Comparison of ENCODE assay signal across 8 cellular contexts in the genomic region with DNA sequence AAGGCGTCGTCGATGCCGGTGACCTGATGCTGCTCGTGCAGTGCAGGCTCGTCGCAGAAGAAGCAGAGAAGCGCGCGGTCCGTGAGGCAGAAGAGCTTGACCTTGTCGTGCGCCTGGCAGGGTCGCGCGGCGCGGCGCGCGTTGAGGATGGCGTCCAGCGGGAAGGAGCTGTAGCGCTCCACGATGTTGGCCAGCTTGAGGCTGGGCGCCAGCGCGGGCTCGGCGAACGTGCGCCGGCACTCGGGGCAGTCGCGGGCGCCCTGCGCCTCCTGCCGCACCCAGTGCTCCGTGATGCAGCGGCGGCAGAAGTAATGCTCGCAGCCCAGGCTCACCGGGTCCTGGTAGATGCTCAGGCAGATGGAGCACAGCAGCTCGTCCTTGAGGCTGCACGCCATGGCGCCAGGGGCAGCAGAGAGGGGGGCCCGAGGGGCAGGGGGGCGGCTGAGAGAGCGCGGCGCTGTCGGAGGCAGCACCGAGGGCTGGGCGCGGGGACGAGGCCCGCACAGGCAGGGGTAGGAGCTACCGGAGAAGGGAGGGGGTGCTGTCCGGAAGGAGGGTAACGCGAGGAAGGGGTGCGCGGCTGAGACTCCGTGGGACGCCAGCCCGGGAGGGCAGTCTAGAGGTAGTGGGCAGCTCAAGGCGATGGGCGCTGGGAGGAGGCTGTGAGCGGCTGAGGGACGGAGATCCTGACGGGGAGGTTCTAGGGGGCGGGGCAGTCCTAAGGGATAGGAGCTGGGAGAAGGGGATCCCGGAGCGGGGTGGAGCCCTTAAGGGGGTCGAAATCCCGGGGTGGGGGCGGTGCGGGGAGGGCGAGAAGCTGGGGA. TPM values are rescaled to one million over a fixed set of nuclear protein-coding genes. Genes with fewer than 3 reads are reported as not detected.
DNase-seq lines count a peak whose midpoint lies in the region; FAIRE-seq and TF ChIP-seq lines count a peak whose summit lies in the region.

No MANE protein-coding gene starts in this region.

- 0 to 1% methylated on average over 27 to 77 of the region's 80 CpGs for WGBS in testis, 2 donors

- no peak for TF ChIP-seq CTCF in epithelial cell of esophagus (IDR thresholded peaks at IDR 0.05; ENCODE audit: insufficient read depth, low read depth, low read length, missing control alignments)
- TF ChIP-seq CTCF in testis (IDR thresholded peaks at IDR 0.05): no peak

- intact Hi-C loops in testis (cut with DNase I; ENCODE audit: low total_unique reads): no loop called here

- CTCF ChIA-PET in activated CD4-positive, alpha-beta T cell treated with anti-CD3 and anti-CD28 coated beads, Interleukin-2, amount 10 ng/mL, durations not matched to agents 7 days and 5 days (lab: Charles Lee): interaction anchor here (0.5 to 1.6 kb wide), 6 partner anchors 9 to 1109 kb away, joined by 3 to 12 read pairs (median 4); a partner anchor contains a TSS

- no peaks in the 10 kb centered on the region for H3K36me3 Mint-ChIP-seq in activated CD4-positive, alpha-beta T cell treated with anti-CD3 and anti-CD28 coated beads, Interleukin-2, amount 10 ng/mL, durations not matched to agents 7 days and 5 days (ENCODE audit: low read depth)

- peak overlapping the region; percentile 92 for H3K27ac Mint-ChIP-seq in activated CD4-positive, alpha-beta T cell treated with anti-CD3 and anti-CD28 coated beads, Interleukin-2, amount 10 ng/mL, durations not matched to agents 7 days and 5 days

- no peaks in the 10 kb centered on the region for H3K27me3 ChIP-seq in muscle layer of duodenum (ENCODE audit: low read depth, low read length)
- no peaks in the 10 kb centered on the region for H3K27me3 ChIP-seq in testis

- no peak for FAIRE-seq in H54 (lab: Jason Lieb, UNC)

- H3K36me3 ChIP-seq in muscle layer of duodenum (ENCODE audit: control insufficient read depth in 1 of 2, insufficient read depth in 2 of 2, low read length in 2 of 2) (peaks cover 0 to 4% of the 10 kb centered on the region in 2 donors), testis (ENCODE audit: low read depth, missing control alignments) (no peaks in the 10 kb centered on the region)

- H3K9me3 Mint-ChIP-seq in activated CD4-positive, alpha-beta T cell treated with anti-CD3 and anti-CD28 coated beads, Interleukin-2, amount 10 ng/mL, durations not matched to agents 7 days and 5 days: no peaks in the 10 kb centered on the region

- peaks cover 3 to 26% of the 10 kb centered on the region in 2 donors for H3K4me1 ChIP-seq in muscle layer of duodenum (ENCODE audit: control insufficient read depth in 1 of 2, insufficient read depth in 2 of 2, low read length in 2 of 2)
- H3K4me1 ChIP-seq in testis: peaks cover 5% of the 10 kb centered on the region

- H3K9me3 ChIP-seq in muscle layer of duodenum (ENCODE audit: control insufficient read depth in 1 of 2, low read length in 2 of 2): no peaks in the 10 kb centered on the region
- no peaks in the 10 kb centered on the region for H3K9me3 ChIP-seq in testis

- H3K4me1 Mint-ChIP-seq in activated CD4-positive, alpha-beta T cell treated with anti-CD3 and anti-CD28 coated beads, Interleukin-2, amount 10 ng/mL, durations not matched to agents 7 days and 5 days: peaks cover 21% of the 10 kb centered on the region

- POLR2A ChIA-PET in activated CD4-positive, alpha-beta T cell treated with anti-CD3 and anti-CD28 coated beads, Interleukin-2, amount 10 ng/mL, durations not matched to agents 7 days and 5 days (lab: Charles Lee): interaction anchor here (1.8 kb wide), 1 partner anchor 54 kb away, joined by 7 read pairs; no protein-coding TSS in a partner anchor

- DNase-seq in EL: peak; percentile 75
- peak; percentile 73 for DNase-seq in H54 (ENCODE audit: insufficient read length, low spot score)
- peak; percentile 81 for DNase-seq in NCI-H1092 treated with DMSO at 0.1 percent for 48 hours (lab: John Stamatoyannopoulos, UW)
- peak; percentile 42 for DNase-seq in activated CD4-positive, alpha-beta T cell treated with anti-CD3 and anti-CD28 coated beads, Interleukin-2, amount 10 ng/mL, durations not matched to agents 7 days and 5 days
- DNase-seq in epithelial cell of esophagus (ENCODE audit: low read depth): peak; percentile 42
- DNase-seq in testis: peak; percentile 52
- DNase-seq in pons (ENCODE audit: low spot score): no peak

- TF ChIP-seq POLR2A in H54 (IDR thresholded peaks at IDR 0.05; ENCODE audit: low read depth, low read length) (no peak), testis (IDR thresholded peaks at IDR 0.05) (no peak)

- H3K27ac ChIP-seq in muscle layer of duodenum (ENCODE audit: low read length): no peak overlapping the region
- H3K27ac ChIP-seq in testis: peak overlapping the region; percentile 9 to 79

- peak overlapping the region; percentile 90 for H3K4me3 Mint-ChIP-seq in activated CD4-positive, alpha-beta T cell treated with anti-CD3 and anti-CD28 coated beads, Interleukin-2, amount 10 ng/mL, durations not matched to agents 7 days and 5 days

- H3K4me3 ChIP-seq in epithelial cell of esophagus (ENCODE audit: low read length): peak overlapping the region; percentile 66
- peak overlapping the region; percentile 59 to 91 for H3K4me3 ChIP-seq in muscle layer of duodenum (ENCODE audit: low read depth in 1 of 2, low read length in 2 of 2)
- peak overlapping the region; percentile 64 to 67 for H3K4me3 ChIP-seq in testis

- H3K27me3 Mint-ChIP-seq in activated CD4-positive, alpha-beta T cell treated with anti-CD3 and anti-CD28 coated beads, Interleukin-2, amount 10 ng/mL, durations not matched to agents 7 days and 5 days: peaks cover 23% of the 10 kb centered on the region

RNA-seq across cellular contexts. Expression of a gene that starts 0.6 kb away (rescaled TPM):
- 10 to 100 TPM in 1 of 2 experiments, 1 to 10 TPM in 1; 9.3 to 10.2 TPM for total RNA-seq in activated CD4-positive, alpha-beta T cell treated with anti-CD3 and anti-CD28 coated beads, Interleukin-2, amount 10 ng/mL, durations not matched to agents 7 days and 5 days
- total RNA-seq in testis: 1 to 10 TPM; 6.2 to 8.8 TPM
- 6.0 TPM for polyA plus RNA-seq in testis (ENCODE audit: insufficient read depth, low read depth, low replicate concordance)
